In the genomic region with DNA sequence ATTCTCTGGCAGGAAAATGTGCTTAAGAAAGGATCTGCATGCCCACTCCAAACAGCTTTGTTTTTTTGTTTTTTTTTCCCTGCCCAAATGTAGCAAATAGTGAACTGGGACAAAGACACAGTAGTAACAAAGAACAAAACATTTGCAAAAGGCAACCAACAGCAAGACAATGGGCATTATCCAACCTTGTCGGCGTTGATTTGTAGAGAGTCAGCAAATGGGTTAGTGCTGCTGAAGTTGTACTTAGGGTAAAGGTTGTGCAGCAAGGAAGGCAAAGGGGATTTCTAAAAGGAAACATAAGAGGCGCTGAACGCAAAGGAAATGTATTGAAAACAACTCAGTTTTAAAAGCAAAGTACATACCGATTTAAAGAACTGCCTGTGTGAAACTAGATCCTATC, we compare ENCODE assay signal across 2 cellular contexts.
TF ChIP-seq lines count a peak whose summit lies in the region.

No MANE protein-coding gene starts in this region.

TF ChIP-seq in IMR-90, 13 proteins besides CTCF, POLR2A, EP300 and RAD21:
- TF ChIP-seq, protein P1, sequence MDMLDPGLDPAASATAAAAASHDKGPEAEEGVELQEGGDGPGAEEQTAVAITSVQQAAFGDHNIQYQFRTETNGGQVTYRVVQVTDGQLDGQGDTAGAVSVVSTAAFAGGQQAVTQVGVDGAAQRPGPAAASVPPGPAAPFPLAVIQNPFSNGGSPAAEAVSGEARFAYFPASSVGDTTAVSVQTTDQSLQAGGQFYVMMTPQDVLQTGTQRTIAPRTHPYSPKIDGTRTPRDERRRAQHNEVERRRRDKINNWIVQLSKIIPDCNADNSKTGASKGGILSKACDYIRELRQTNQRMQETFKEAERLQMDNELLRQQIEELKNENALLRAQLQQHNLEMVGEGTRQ (IDR thresholded peaks at IDR 0.05; ENCODE audit: low read depth, low read length), result no peak
- TF ChIP-seq NFE2L2 (IDR thresholded peaks at IDR 0.05; ENCODE audit: low read depth, low read length) (no peak), CHD1 (IDR thresholded peaks at IDR 0.05; ENCODE audit: low read depth, low read length) (no peak), RFX5 (IDR thresholded peaks at IDR 0.05; ENCODE audit: low read depth, low read length) (no peak), MAZ (IDR thresholded peaks at IDR 0.05; ENCODE audit: borderline replicate concordance, low read depth, low read length) (no peak), SMC3 (IDR thresholded peaks at IDR 0.05; ENCODE audit: low read depth, low read length) (no peak), FOS (IDR thresholded peaks at IDR 0.05; ENCODE audit: low read depth, low read length) (no peak), MAFK (IDR thresholded peaks at IDR 0.05; ENCODE audit: low read depth, low read length) (no peak), MXI1 (IDR thresholded peaks at IDR 0.05; ENCODE audit: borderline replicate concordance, low read depth, low read length) (no peak), BHLHE40 (IDR thresholded peaks at IDR 0.05; ENCODE audit: low read depth, low read length) (no peak)
- TF ChIP-seq, protein P2, sequence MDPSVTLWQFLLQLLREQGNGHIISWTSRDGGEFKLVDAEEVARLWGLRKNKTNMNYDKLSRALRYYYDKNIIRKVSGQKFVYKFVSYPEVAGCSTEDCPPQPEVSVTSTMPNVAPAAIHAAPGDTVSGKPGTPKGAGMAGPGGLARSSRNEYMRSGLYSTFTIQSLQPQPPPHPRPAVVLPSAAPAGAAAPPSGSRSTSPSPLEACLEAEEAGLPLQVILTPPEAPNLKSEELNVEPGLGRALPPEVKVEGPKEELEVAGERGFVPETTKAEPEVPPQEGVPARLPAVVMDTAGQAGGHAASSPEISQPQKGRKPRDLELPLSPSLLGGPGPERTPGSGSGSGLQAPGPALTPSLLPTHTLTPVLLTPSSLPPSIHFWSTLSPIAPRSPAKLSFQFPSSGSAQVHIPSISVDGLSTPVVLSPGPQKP (IDR thresholded peaks at IDR 0.05; ENCODE audit: borderline replicate concordance, low read depth, low read length), result no peak

TF ChIP-seq in WTC11, 78 proteins besides CTCF, POLR2A, EP300 and RAD21:
- TF ChIP-seq, protein P3, sequence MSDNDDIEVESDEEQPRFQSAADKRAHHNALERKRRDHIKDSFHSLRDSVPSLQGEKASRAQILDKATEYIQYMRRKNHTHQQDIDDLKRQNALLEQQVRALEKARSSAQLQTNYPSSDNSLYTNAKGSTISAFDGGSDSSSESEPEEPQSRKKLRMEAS (CRISPR knock-in tag; IDR thresholded peaks at IDR 0.05), result no peak
- no peak for TF ChIP-seq ZBTB21 (CRISPR knock-in tag; IDR thresholded peaks at IDR 0.05; ENCODE audit: borderline replicate concordance)
- TF ChIP-seq ZNF138 (CRISPR knock-in tag; conservative IDR thresholded peaks at IDR 0.05), result no peak
- TF ChIP-seq FOXJ3 (CRISPR knock-in tag; IDR thresholded peaks at IDR 0.05; ENCODE audit: borderline replicate concordance), result no peak
- TF ChIP-seq NR3C1 (CRISPR knock-in tag; conservative IDR thresholded peaks at IDR 0.05; ENCODE audit: low read depth), result no peak
- TF ChIP-seq FOXK1 (CRISPR knock-in tag; IDR thresholded peaks at IDR 0.05), result no peak
